ENCODE assay signal across 1 cellular context in genomic region chr6:151408858-151409257, GRCh38.
TF ChIP-seq lines count a peak whose summit lies in the region.

No MANE protein-coding gene starts in this region.

TF ChIP-seq in HepG2, 621 proteins besides CTCF, POLR2A, EP300 and RAD21:
- TF ChIP-seq ZNF687 (CRISPR knock-in tag; IDR thresholded peaks at IDR 0.05) (no peak), GPN1 (CRISPR knock-in tag; IDR thresholded peaks at IDR 0.05; ENCODE audit: borderline replicate concordance) (no peak), KIAA2018 (CRISPR knock-in tag; IDR thresholded peaks at IDR 0.05; ENCODE audit: borderline replicate concordance) (no peak), POLR2G (IDR thresholded peaks at IDR 0.05; ENCODE audit: low read depth, low read length) (no peak), BRCA1 (CRISPR knock-in tag; IDR thresholded peaks at IDR 0.05) (no peak), BCL6 (CRISPR knock-in tag; IDR thresholded peaks at IDR 0.05) (no peak), ZNF34 (CRISPR knock-in tag; IDR thresholded peaks at IDR 0.05; ENCODE audit: borderline replicate concordance) (no peak), ZNF580 (CRISPR knock-in tag; IDR thresholded peaks at IDR 0.05; ENCODE audit: borderline replicate concordance, low read depth) (no peak), ZFP90 (CRISPR knock-in tag; IDR thresholded peaks at IDR 0.05; ENCODE audit: borderline replicate concordance) (no peak), ZNF616 (CRISPR knock-in tag; IDR thresholded peaks at IDR 0.05; ENCODE audit: low read depth) (no peak), HNF1B (CRISPR knock-in tag; IDR thresholded peaks at IDR 0.05) (no peak), ZNF331 (CRISPR knock-in tag; IDR thresholded peaks at IDR 0.05) (no peak), ZNF446 (CRISPR knock-in tag; IDR thresholded peaks at IDR 0.05) (no peak), HNRNPLL (IDR thresholded peaks at IDR 0.05; ENCODE audit: low read depth, low read length, poor library complexity, severe bottlenecking) (no peak), CREM (IDR thresholded peaks at IDR 0.05) (no peak), CREM (CRISPR knock-in tag; IDR thresholded peaks at IDR 0.05) (no peak)
- TF ChIP-seq, protein P1, sequence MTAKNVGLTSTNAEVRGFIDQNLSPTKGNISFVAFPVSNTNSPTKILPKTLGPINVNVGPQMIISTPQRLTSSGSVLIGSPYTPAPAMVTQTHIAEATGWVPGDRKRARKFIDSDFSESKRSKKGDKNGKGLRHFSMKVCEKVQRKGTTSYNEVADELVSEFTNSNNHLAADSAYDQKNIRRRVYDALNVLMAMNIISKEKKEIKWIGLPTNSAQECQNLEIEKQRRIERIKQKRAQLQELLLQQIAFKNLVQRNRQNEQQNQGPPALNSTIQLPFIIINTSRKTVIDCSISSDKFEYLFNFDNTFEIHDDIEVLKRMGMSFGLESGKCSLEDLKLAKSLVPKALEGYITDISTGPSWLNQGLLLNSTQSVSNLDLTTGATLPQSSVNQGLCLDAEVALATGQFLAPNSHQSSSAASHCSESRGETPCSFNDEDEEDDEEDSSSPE (CRISPR knock-in tag; IDR thresholded peaks at IDR 0.05), result no peak
